Comparison of ENCODE assay signal across 9 cellular contexts in the genomic region with DNA sequence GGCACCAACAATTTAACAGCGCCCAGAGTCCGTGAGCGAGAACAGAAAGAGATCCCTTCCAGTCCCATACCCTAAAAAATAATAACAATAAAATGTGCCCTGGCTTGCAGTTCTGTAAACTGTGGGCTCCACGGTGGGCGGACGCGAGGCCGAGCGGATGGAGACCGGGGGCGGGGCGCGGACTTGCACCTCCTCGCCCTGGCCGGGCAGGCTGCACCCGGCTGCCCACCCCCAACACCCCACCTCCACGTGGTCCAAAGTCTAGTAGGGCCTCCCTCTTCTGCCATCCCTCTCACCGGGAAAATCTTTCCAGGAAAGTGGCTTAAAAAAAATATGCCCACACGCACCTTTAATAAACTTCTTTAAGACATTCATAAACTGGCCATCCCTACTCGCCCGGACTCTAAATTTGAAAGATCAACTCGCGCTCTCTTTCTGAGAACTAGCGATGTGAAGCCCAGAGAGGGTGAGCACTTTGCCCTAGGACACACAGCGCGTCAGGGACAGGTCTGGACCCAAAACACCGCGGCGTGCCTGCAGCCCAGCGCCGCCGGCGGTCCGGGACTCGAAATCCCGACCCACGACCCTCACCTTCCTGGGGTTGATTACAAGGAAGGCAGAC. TPM values are rescaled to one million over a fixed set of nuclear protein-coding genes. Genes with fewer than 3 reads are reported as not detected.
A peak's percentile ranks its signal among the peaks of the same experiment; 100 is the strongest.
DNase-seq lines count a peak whose midpoint lies in the region; ATAC-seq, FAIRE-seq and TF ChIP-seq lines count a peak whose summit lies in the region.
"Had no signal": no experiment of that assay in that cellular context is flagged by ENCODE, and none has a peak within 500 bp of the region (broad histone marks: within the 10 kb centered on the region; RNA-seq: fewer than 3 reads in every experiment).

No MANE protein-coding gene starts in this region.

- H3K4me1 Mint-ChIP-seq in progenitor cell of endocrine pancreas (ENCODE audit: low read depth): peaks cover 22% of the 10 kb centered on the region

- H3K18ac ChIP-seq in H1 (ENCODE audit: extremely low read depth, low read length): peak overlapping the region; percentile 38; the same call in 1 of the 2 replicates

- no peak overlapping the region for H3K27ac Mint-ChIP-seq in progenitor cell of endocrine pancreas

- H3K79me1 ChIP-seq in H1 (ENCODE audit: low read depth, low read length): no peaks in the 10 kb centered on the region

- POLR2A ChIA-PET in H1 (lab: Charles Lee; ENCODE audit: partially characterized antibody): interaction anchor here (2.0 to 2.1 kb wide), 2 partner anchors 29 to 84 kb away, joined by 5 to 6 read pairs; no protein-coding TSS in a partner anchor

- peak overlapping the region; percentile 93 for H3K4ac ChIP-seq in H1 (replicated peaks; ENCODE audit: insufficient read length, low read depth, low read length)

- no peak for FAIRE-seq in H1 (lab: Jason Lieb, UNC)

- no peak overlapping the region; the same call in 1 of the 2 replicates for H2BK20ac ChIP-seq in H1 (ENCODE audit: low read length)

- peak overlapping the region; percentile 51 for H4K5ac ChIP-seq in H1 (ENCODE audit: insufficient read length, low read depth, low read length)

- peak overlapping the region; percentile 43 for H3K4me3 Mint-ChIP-seq in progenitor cell of endocrine pancreas (ENCODE audit: low read depth)

- H3K27me3 Mint-ChIP-seq in progenitor cell of endocrine pancreas: peaks cover 76% of the 10 kb centered on the region

- H3K4me2 ChIP-seq in H1 (ENCODE audit: insufficient read depth in 1 of 2, low read depth in 2 of 2, low read length in 2 of 2): peak overlapping the region; percentile 88 to 89

- no peak for TF ChIP-seq EP300 in H1 (IDR thresholded peaks at IDR 0.05; ENCODE audit: borderline replicate concordance in 1 of 2, low read depth in 2 of 2, low read length in 2 of 2)

- H2AFZ ChIP-seq in H1 (ENCODE audit: low read length): peak overlapping the region; percentile 42; the same call in 1 of the 2 replicates

- H3K9ac ChIP-seq in NT2/D1 (ENCODE audit: insufficient read length, low read depth): peak overlapping the region; percentile 61
- H3K9ac ChIP-seq in H1 (replicated peaks in 1 of 4; ENCODE audit: extremely low read depth in 1 of 4, low read depth in 3 of 4, low read length in 3 of 4): no peak overlapping the region

- H3K4me3 ChIP-seq in GM12865 (ENCODE audit: low read depth, low read length) (peak overlapping the region; percentile 23), NT2/D1 (ENCODE audit: insufficient read length, low read depth) (peak overlapping the region; percentile 65), H1 (ENCODE audit: extremely low read depth in 1 of 4, insufficient read depth in 2 of 4, low read depth in 3 of 4, low read length in 4 of 4) (peak overlapping the region; percentile 55 to 76 (median 65))

- H4K20me1 ChIP-seq in H1 (replicated peaks in 1 of 2; ENCODE audit: control insufficient read depth in 1 of 2, insufficient read depth in 2 of 2, low read length in 2 of 2): no peaks in the 10 kb centered on the region

- H4K91ac ChIP-seq in H1 (replicated peaks; ENCODE audit: insufficient read length, low read length): peak overlapping the region; percentile 93

- H3K56ac ChIP-seq in H1 (replicated peaks; ENCODE audit: insufficient read length, low read depth, low read length): no peak overlapping the region

- peak overlapping the region; percentile 92; the same call in 1 of the 2 replicates for H2BK15ac ChIP-seq in H1 (ENCODE audit: low read length)

- peaks cover 0 to 4% of the 10 kb centered on the region in 2 experiments; a peak in 1 of 4 replicates for H3K79me2 ChIP-seq in H1 (ENCODE audit: control insufficient read depth in 1 of 2, insufficient read depth in 2 of 2, low read length in 2 of 2)

- no peak for DNase-seq in GM12865 (ENCODE audit: low read depth)
- DNase-seq in NT2/D1 (ENCODE audit: low read depth, low spot score): no peak
- DNase-seq in H1 (ENCODE audit: low read depth in 1 of 2, low spot score in 2 of 2): peak in 1 of 2 experiments; percentile 73
- DNase-seq in progenitor cell of endocrine pancreas (ENCODE audit: low spot score, unreplicated experiment): no peak

- TF ChIP-seq POLR2A in H1 (IDR thresholded peaks at IDR 0.05; ENCODE audit: control extremely low read depth in 1 of 2, low read depth in 2 of 2, low read length in 2 of 2): no peak

- no peak for ATAC-seq in GM18520 (IDR thresholded peaks at IDR 0.05; ENCODE audit: unreplicated experiment)
- ATAC-seq in GM18909 (IDR thresholded peaks at IDR 0.05; ENCODE audit: poor library complexity, unreplicated experiment): no peak
- no peak for ATAC-seq in HG03571 (IDR thresholded peaks at IDR 0.05; ENCODE audit: unreplicated experiment)
- ATAC-seq in HG03135 (IDR thresholded peaks at IDR 0.05; ENCODE audit: unreplicated experiment): no peak

- no peak overlapping the region for H2AK5ac ChIP-seq in H1 (ENCODE audit: low read depth, low read length)

- H3K14ac ChIP-seq in H1 (ENCODE audit: insufficient read length): no peak overlapping the region

- TF ChIP-seq CTCF in GM12865 (IDR thresholded peaks at IDR 0.05; ENCODE audit: insufficient read depth, low read depth, low read length, missing control alignments) (no peak), H1 (IDR thresholded peaks at IDR 0.05; ENCODE audit: control extremely low read depth in 1 of 3, insufficient read depth in 1 of 3, low read depth in 1 of 3, low read length in 3 of 3) (no peak), progenitor cell of endocrine pancreas (IDR thresholded peaks at IDR 0.05; ENCODE audit: unreplicated experiment) (no peak)

- no peak overlapping the region for H2BK5ac ChIP-seq in H1 (ENCODE audit: low read depth, low read length)

- H2BK12ac ChIP-seq in H1 (ENCODE audit: low read depth, low read length): peak overlapping the region; percentile 39; the same call in 1 of the 2 replicates

- H3K27ac ChIP-seq in H1 (ENCODE audit: low read depth, low read length): no peak overlapping the region

- H3K36me3 ChIP-seq in NT2/D1 (ENCODE audit: insufficient read depth, insufficient read length, low read length) (no peaks in the 10 kb centered on the region), H1 (ENCODE audit: control insufficient read depth in 2 of 4, insufficient read depth in 4 of 4, low read length in 3 of 4) (no peaks in the 10 kb centered on the region)

- CTCF ChIA-PET in H1 (lab: Charles Lee; ENCODE audit: partially characterized antibody): interaction anchor here (1.1 kb wide), 1 partner anchor 120 kb away, joined by 7 read pairs; no protein-coding TSS in a partner anchor

- no peak overlapping the region for H2BK120ac ChIP-seq in H1 (replicated peaks; ENCODE audit: low read depth, low read length)

- H3K27me3 ChIP-seq in NT2/D1 (ENCODE audit: insufficient read depth, insufficient read length) (peaks cover 43% of the 10 kb centered on the region), H1 (replicated peaks in 1 of 4; ENCODE audit: control insufficient read depth in 3 of 4, extremely low read depth in 1 of 4, insufficient read depth in 3 of 4, low read length in 3 of 4) (peaks cover 0 to 9% (median 2%) of the 10 kb centered on the region in 4 experiments; a peak in 4 of 7 replicates)

- no peaks in the 10 kb centered on the region for H3K9me3 Mint-ChIP-seq in progenitor cell of endocrine pancreas (ENCODE audit: low read depth)
- H3K9me3 Mint-ChIP-seq: IgD-negative memory B cell had no signal

- peaks cover 22% of the 10 kb centered on the region for H3K23me2 ChIP-seq in H1 (ENCODE audit: low read depth, low read length)

- H3K36me3 Mint-ChIP-seq in progenitor cell of endocrine pancreas (ENCODE audit: insufficient read depth): no peaks in the 10 kb centered on the region
- H3K36me3 Mint-ChIP-seq: IgD-negative memory B cell had no signal

- WGBS in H1 (ENCODE audit: extremely low coverage in 1 of 2, insufficient coverage in 1 of 2, insufficient read length in 1 of 2, insufficient replicate concordance in 2 of 2, low coverage in 1 of 2, low lambda C conversion rate in 2 of 2, missing lambda C conversion rate in 1 of 2), 2 experiments: 2% methylated on average over 30 of the region's 37 CpGs; no CpG with 5 or more reads in 1 of the 2 experiments

- peaks cover 4% of the 10 kb centered on the region for H3K4me1 ChIP-seq in NT2/D1 (ENCODE audit: insufficient read depth, insufficient read length)
- peaks cover 2 to 11% (median 5%) of the 10 kb centered on the region in 4 experiments for H3K4me1 ChIP-seq in H1 (replicated peaks in 1 of 4; ENCODE audit: control insufficient read depth in 3 of 4, insufficient read depth in 4 of 4, low read length in 3 of 4)

- H3K23ac ChIP-seq in H1 (ENCODE audit: insufficient read length): no peak overlapping the region

- H3K9me3 ChIP-seq in NT2/D1 (ENCODE audit: insufficient read depth, low read length): no peaks in the 10 kb centered on the region
- H3K9me3 ChIP-seq in H1 (ENCODE audit: insufficient read depth in 2 of 2, low read depth in 1 of 2, low read length in 1 of 2): no peaks in the 10 kb centered on the region

- TF ChIP-seq RAD21 in H1 (IDR thresholded peaks at IDR 0.05 in 1 of 2, conservative IDR thresholded peaks at IDR 0.05 in 1 of 2; ENCODE audit: low read depth in 2 of 2, low read length in 2 of 2): no peak

- H4K8ac ChIP-seq in H1 (ENCODE audit: extremely low read depth, insufficient read depth, low read length): peak overlapping the region; percentile 91

TF ChIP-seq in H1, 55 proteins besides CTCF, POLR2A, EP300 and RAD21 (continues in another document):
- peak; percentile 100 for TF ChIP-seq KDM1A (IDR thresholded peaks at IDR 0.05; ENCODE audit: borderline replicate concordance, low read length)
- TF ChIP-seq, protein P1, sequence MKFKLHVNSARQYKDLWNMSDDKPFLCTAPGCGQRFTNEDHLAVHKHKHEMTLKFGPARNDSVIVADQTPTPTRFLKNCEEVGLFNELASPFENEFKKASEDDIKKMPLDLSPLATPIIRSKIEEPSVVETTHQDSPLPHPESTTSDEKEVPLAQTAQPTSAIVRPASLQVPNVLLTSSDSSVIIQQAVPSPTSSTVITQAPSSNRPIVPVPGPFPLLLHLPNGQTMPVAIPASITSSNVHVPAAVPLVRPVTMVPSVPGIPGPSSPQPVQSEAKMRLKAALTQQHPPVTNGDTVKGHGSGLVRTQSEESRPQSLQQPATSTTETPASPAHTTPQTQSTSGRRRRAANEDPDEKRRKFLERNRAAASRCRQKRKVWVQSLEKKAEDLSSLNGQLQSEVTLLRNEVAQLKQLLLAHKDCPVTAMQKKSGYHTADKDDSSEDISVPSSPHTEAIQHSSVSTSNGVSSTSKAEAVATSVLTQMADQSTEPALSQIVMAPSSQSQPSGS (IDR thresholded peaks at IDR 0.05; ENCODE audit: low read length): no peak

RNA-seq across cellular contexts. Expression of a gene that starts 1.8 kb away (rescaled TPM):
- 5.9 TPM in 2 replicates for total RNA-seq in H1 (2021; fragmentation: NEBNext Ultra II Directional; extraction: Animal tissue kit (Norgen Biotek cat#: 25700))
- polyA plus RNA-seq in H1 (2011; rRNA removed): 0.63 and 0.80 TPM in 2 replicates
- polyA plus RNA-seq in H1 (2011; cell fraction: cytosol; rRNA removed): 0.85 TPM
- 1.5 TPM for polyA plus RNA-seq in H1 (2011; cell fraction: nucleus; rRNA removed)
- 1.1 to 2.2 TPM (median 1.2 TPM) in 4 replicates for polyA plus RNA-seq in H1 (2012, experiment 1 of 2)
- polyA plus RNA-seq in H1 (2012, experiment 2 of 2): 0.22 TPM
- polyA plus RNA-seq in H1 (2013, experiment 1 of 2): 2.1 TPM
- 2.1 TPM for polyA plus RNA-seq in H1 (2013, experiment 2 of 2)
- polyA minus RNA-seq in H1 (2011; rRNA and poly(A)+ RNA removed): 1.7 and 1.9 TPM in 2 replicates
- 3.2 TPM for polyA minus RNA-seq in H1 (2011; cell fraction: cytosol; rRNA and poly(A)+ RNA removed)
- 4.1 TPM for polyA minus RNA-seq in H1 (2011; cell fraction: nucleus; rRNA and poly(A)+ RNA removed)
- total RNA-seq in progenitor cell of endocrine pancreas: 2.3 and 2.9 TPM in 2 replicates
